In genomic region chr1:20134995-20135394, GRCh38 we compare ENCODE assay signal across 2 cellular contexts.
TF ChIP-seq lines count a peak whose summit lies in the region.

No MANE protein-coding gene starts in this region.

TF ChIP-seq in IMR-90, 13 proteins besides CTCF, POLR2A, EP300 and RAD21:
- 0 out of 2 replicates have a peak, but pooled peaks have one; percentile 10 for TF ChIP-seq MAFK (IDR thresholded peaks at IDR 0.05; ENCODE audit: low read depth, low read length)
- TF ChIP-seq NFE2L2 (IDR thresholded peaks at IDR 0.05; ENCODE audit: low read depth, low read length) = no peak

TF ChIP-seq in K562, 482 proteins besides CTCF, POLR2A, EP300 and RAD21:
- TF ChIP-seq PTBP1 (IDR thresholded peaks at IDR 0.05; ENCODE audit: low read depth, low read length) (no peak), C11orf30 (IDR thresholded peaks at IDR 0.05; ENCODE audit: low read depth) (peak; percentile 54; the same call in 1 of the 2 replicates), MAFG (tag; conservative IDR thresholded peaks at IDR 0.05) (peak; percentile 25; the same call in 1 of the 2 replicates), ETV5 (CRISPR knock-in tag; IDR thresholded peaks at IDR 0.05; ENCODE audit: low read depth) (no peak), KAT8 (IDR thresholded peaks at IDR 0.05; ENCODE audit: low read depth) (no peak), ZNF316 (IDR thresholded peaks at IDR 0.05) (peak; percentile 53), SIX5 (IDR thresholded peaks at IDR 0.05; ENCODE audit: borderline replicate concordance in 1 of 2, insufficient read depth in 1 of 2, low read depth in 1 of 2, low read length in 2 of 2) (no peak)
